In the genomic region with DNA sequence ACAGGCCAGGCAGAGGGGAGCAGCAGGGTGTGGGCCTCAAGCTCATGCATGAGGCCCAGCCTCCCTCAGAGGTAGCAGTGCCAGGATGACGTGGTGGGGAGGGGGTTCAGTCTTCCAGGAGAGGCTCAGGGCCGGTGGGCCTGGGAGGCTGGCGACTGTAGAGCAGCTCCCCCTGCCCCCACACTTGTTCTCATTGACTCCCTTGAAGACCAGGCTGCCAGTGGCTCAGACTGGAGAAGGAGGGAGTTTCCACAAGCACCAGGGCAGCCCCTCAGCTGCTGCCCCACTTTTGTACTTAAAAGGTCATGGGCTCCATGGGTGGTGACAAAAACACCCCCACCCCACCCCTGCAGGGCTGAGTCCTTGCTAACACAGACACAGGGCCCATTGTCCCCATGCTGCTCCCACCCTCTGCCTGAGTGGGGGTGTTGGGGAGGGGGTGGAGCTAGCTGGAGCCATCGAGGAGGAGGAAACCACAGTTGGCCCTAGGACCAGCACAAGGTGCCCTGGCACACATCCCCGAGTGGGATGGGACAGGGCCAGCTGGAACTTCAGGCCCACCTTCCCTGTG, we compare ENCODE assay signal across 14 cellular contexts. TPM values are rescaled to one million over a fixed set of nuclear protein-coding genes. Genes with fewer than 3 reads are reported as not detected.
DNase-seq lines count a peak whose midpoint lies in the region; ATAC-seq and TF ChIP-seq lines count a peak whose summit lies in the region.
"Had no signal": no experiment of that assay in that cellular context is flagged by ENCODE, and none has a peak within 500 bp of the region (broad histone marks: within the 10 kb centered on the region; RNA-seq: fewer than 3 reads in every experiment).

No MANE protein-coding gene starts in this region.

- WGBS in gastroesophageal sphincter (ENCODE audit: low coverage in 1 of 2), 2 donors: 67% methylated on average over 1 of the region's 5 CpGs; no CpG with 5 or more reads in 1 of the 2 donors

- H3K9me3 ChIP-seq in gastroesophageal sphincter (no peaks in the 10 kb centered on the region), colonic mucosa (no peaks in the 10 kb centered on the region)

- no peak overlapping the region for H3K4me3 ChIP-seq in gastroesophageal sphincter
- no peak overlapping the region for H3K4me3 ChIP-seq in colonic mucosa
- H3K4me3 ChIP-seq: coronary artery had no signal

- DNase-seq in GM10248 (ENCODE audit: extremely low spot score) (peak; percentile 43), retina (peak; percentile 79), D341Med (ENCODE audit: low spot score) (no peak), DMS 273 (lab: John Stamatoyannopoulos, UW; ENCODE audit: unreplicated experiment) (no peak), colonic mucosa (no peak), activated T-cell treated with anti-CD3 and anti-CD28 coated beads for 4 hours (no peak)
- DNase-seq: activated CD4-positive, CD25-positive, alpha-beta regulatory T cell; activated effector memory CD4-positive, alpha-beta T cell treated with anti-CD3 and anti-CD28 coated beads, Interleukin-2, amount 50 U/mL, for 16 hours; NCI-H748 treated with DMSO at 0.1 percent for 48 hours; SIG-M5 had no signal

- H3K4me1 ChIP-seq in gastroesophageal sphincter: peaks cover 0 to 89% (median 46%) of the 10 kb centered on the region in 3 donors
- H3K4me1 ChIP-seq in colonic mucosa: peaks cover 20% of the 10 kb centered on the region

- intact Hi-C loops in colonic mucosa (cut with DNase I): no loop called here

- TF ChIP-seq POLR2A in gastroesophageal sphincter (IDR thresholded peaks at IDR 0.05): no peak

- TF ChIP-seq CTCF in GM10248 (IDR thresholded peaks at IDR 0.05; ENCODE audit: control extremely low read depth, extremely low read depth, low read depth, missing control alignments) (no peak), gastroesophageal sphincter (IDR thresholded peaks at IDR 0.05) (no peak), colonic mucosa (IDR thresholded peaks at IDR 0.05) (no peak)

- H3K36me3 ChIP-seq in gastroesophageal sphincter (peaks cover 0 to 75% of the 10 kb centered on the region in 2 donors), colonic mucosa (no peaks in the 10 kb centered on the region)

- ATAC-seq in HG03432 (IDR thresholded peaks at IDR 0.05; ENCODE audit: unreplicated experiment) (peak; percentile 27), gastroesophageal sphincter (no peak)

- H3K27ac ChIP-seq in gastroesophageal sphincter: peak overlapping the region in 3 of 4 donors; percentile 98 to 99 (median 98)
- no peak overlapping the region for H3K27ac ChIP-seq in colonic mucosa
- H3K27ac ChIP-seq: C4-2B had no signal

- H3K27me3 ChIP-seq in gastroesophageal sphincter (no peaks in the 10 kb centered on the region), colonic mucosa (no peaks in the 10 kb centered on the region)

- H3K9ac ChIP-seq in colonic mucosa (ENCODE audit: low read depth in 2 of 2, low read length in 2 of 2): no peak overlapping the region

- no peak for TF ChIP-seq EP300 in gastroesophageal sphincter (IDR thresholded peaks at IDR 0.05)

- CTCF ChIA-PET in GM10248 (lab: Yijun Ruan, JAX): interaction anchor here (1.0 to 8.2 kb wide), 4 partner anchors 9 to 205 kb away, joined by 3 to 81 read pairs (median 5); no protein-coding TSS in a partner anchor

- POLR2A ChIA-PET in GM10248 (lab: Yijun Ruan, JAX): no interaction called here

RNA-seq across cellular contexts. Expression of a gene that starts 10.5 kb away (rescaled TPM):
- total RNA-seq in gastroesophageal sphincter (100 to 1,000 TPM in 1 of 4 donors, 10 to 100 TPM in 3; 75.0 to 200 (median 92.7) TPM), colonic mucosa (10 to 100 TPM in 1 of 2 donors, 1 to 10 TPM in 1; 2.3 to 14.3 TPM)

RNA-seq across cellular contexts. Expression of a gene that starts 26.2 kb away (rescaled TPM):
- total RNA-seq in gastroesophageal sphincter: 1 to 10 TPM in 1 of 4 donors, under 1 TPM in 3; 0.25 to 1.1 (median 0.61) TPM
- 1 to 10 TPM; 1.3 to 8.3 TPM for total RNA-seq in colonic mucosa

RNA-seq across cellular contexts. Expression of a gene that starts 40.4 kb away (rescaled TPM):
- total RNA-seq in gastroesophageal sphincter (10 to 100 TPM; 32.8 to 48.7 (median 37.6) TPM), colonic mucosa (10 to 100 TPM; 53.7 to 79.6 TPM)

Comparison
In these comparisons a context has a peak if more than half of its experiments do, and no peak if none do; other contexts are left out.
1. DNase-seq: peak in GM10248 (single experiment) and retina (single experiment); none in D341Med (single experiment), DMS 273 (single experiment), colonic mucosa (single experiment) and activated T-cell treated with anti-CD3 and anti-CD28 coated beads for 4 hours (single experiment).
2. RNA of a gene that starts 10.5 kb away (total RNA-seq): 75.0 to 200 TPM in gastroesophageal sphincter; 2.3 to 14.3 TPM in colonic mucosa; every median in the first group is over 4 times any median in the second.